Comparison of ENCODE assay signal across 14 cellular contexts in the genomic region with DNA sequence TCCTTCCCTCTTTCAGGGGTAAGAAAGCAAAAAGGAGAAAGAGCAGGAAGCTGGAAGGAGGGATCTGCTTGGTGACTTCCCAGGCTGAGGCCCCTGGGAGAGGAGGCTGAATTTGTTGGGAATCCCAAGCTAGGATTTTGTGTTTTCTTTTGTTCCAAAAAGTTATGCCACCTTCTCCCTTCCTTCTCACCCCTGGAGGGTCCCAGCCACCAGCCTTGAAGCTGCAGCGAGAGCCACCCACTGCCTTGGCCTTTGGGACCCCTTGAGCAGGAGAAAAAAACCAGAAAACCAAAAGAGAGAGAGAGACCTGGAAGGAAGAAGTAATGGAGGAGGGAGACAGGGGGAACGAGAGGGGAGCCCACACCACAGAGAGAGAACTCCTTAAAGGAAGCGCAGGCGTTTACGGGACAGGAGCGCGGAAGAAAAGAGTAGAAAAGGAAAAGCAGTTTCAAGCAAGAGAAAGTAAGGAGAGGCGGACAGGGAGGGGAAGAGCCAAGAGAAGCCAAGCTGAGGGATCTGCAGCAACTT. TPM values are rescaled to one million over a fixed set of nuclear protein-coding genes. Genes with fewer than 3 reads are reported as not detected.
DNase-seq lines count a peak whose midpoint lies in the region; ATAC-seq lines count a peak whose summit lies in the region.
"Had no signal": no experiment of that assay in that cellular context is flagged by ENCODE, and none has a peak within 500 bp of the region (broad histone marks: within the 10 kb centered on the region; RNA-seq: fewer than 3 reads in every experiment).

No MANE protein-coding gene starts in this region.

- peaks cover 10% of the 10 kb centered on the region for H3K4me1 Mint-ChIP-seq in activated CD4-positive, alpha-beta T cell treated with anti-CD3 and anti-CD28 coated beads, Interleukin-2, amount 10 ng/mL, durations not matched to agents 24 days and 14 days
- peaks cover 34 to 38% (median 35%) of the 10 kb centered on the region in 3 donors for H3K4me1 Mint-ChIP-seq in T-cell

- no peak for DNase-seq in activated CD4-positive, alpha-beta T cell treated with anti-CD3 and anti-CD28 coated beads, Interleukin-2, amount 10 ng/mL, durations not matched to agents 24 days and 14 days
- no peak for DNase-seq in activated CD4-positive, alpha-beta T cell treated with anti-CD3 and anti-CD28 coated beads, Interleukin-2, amount 50 U/mL, for 48 hours
- DNase-seq in T-cell: no peak
- no peak for DNase-seq in trophoblast cell
- no peak for DNase-seq in OCI-M1 (lab: John Stamatoyannopoulos, UW)
- no peak for DNase-seq in KG1 (lab: John Stamatoyannopoulos, UW)
- DNase-seq in A172 (ENCODE audit: low spot score): no peak
- DNase-seq: activated B cell treated with CpG ODN at 0.5 μM for 24 hours; effector CD8-positive, alpha-beta T cell; foreskin fibroblast; NCI-H2171 treated with DMSO at 0.1 percent for 48 hours had no signal

- no peak overlapping the region for H3K4ac ChIP-seq in trophoblast cell (ENCODE audit: low read depth, low read length)

- no CpG with 5 or more reads among the region's 8 CpGs for WGBS in trophoblast cell (ENCODE audit: extremely low coverage, insufficient coverage, insufficient read length)

- no peak overlapping the region for H2AFZ ChIP-seq in trophoblast cell (ENCODE audit: insufficient read depth, low read length, poor library complexity)

- peaks cover 8% of the 10 kb centered on the region for H3K36me3 Mint-ChIP-seq in activated CD4-positive, alpha-beta T cell treated with anti-CD3 and anti-CD28 coated beads, Interleukin-2, amount 10 ng/mL, durations not matched to agents 24 days and 14 days (ENCODE audit: low read depth)
- H3K36me3 Mint-ChIP-seq in T-cell: no peaks in the 10 kb centered on the region

- H3K14ac ChIP-seq in trophoblast cell (ENCODE audit: low read length): no peak overlapping the region

- H3K27me3 ChIP-seq in iPS-15b (ENCODE audit: control insufficient read depth, insufficient read depth, low read length) (peaks cover 95% of the 10 kb centered on the region), trophoblast cell (ENCODE audit: insufficient read depth, low read length) (peaks cover 76% of the 10 kb centered on the region)

- H3K4me3 Mint-ChIP-seq in activated CD4-positive, alpha-beta T cell treated with anti-CD3 and anti-CD28 coated beads, Interleukin-2, amount 10 ng/mL, durations not matched to agents 24 days and 14 days: peak overlapping the region; percentile 8
- H3K4me3 Mint-ChIP-seq in T-cell: peak overlapping the region in 2 of 3 donors; percentile 0 to 77

- H3K9me3 Mint-ChIP-seq in activated CD4-positive, alpha-beta T cell treated with anti-CD3 and anti-CD28 coated beads, Interleukin-2, amount 10 ng/mL, durations not matched to agents 24 days and 14 days: peaks cover 7% of the 10 kb centered on the region
- no peaks in the 10 kb centered on the region for H3K9me3 Mint-ChIP-seq in T-cell
- H3K9me3 Mint-ChIP-seq: activated B cell treated with CpG ODN at 0.5 μM for 24 hours had no signal

- no peak overlapping the region for H4K12ac ChIP-seq in trophoblast cell (ENCODE audit: low read depth, low read length)

- no peak overlapping the region for H2BK120ac ChIP-seq in trophoblast cell (ENCODE audit: insufficient read depth, low read length, poor library complexity)

- peak overlapping the region; percentile 59 for H3K27ac Mint-ChIP-seq in activated CD4-positive, alpha-beta T cell treated with anti-CD3 and anti-CD28 coated beads, Interleukin-2, amount 10 ng/mL, durations not matched to agents 24 days and 14 days
- H3K27ac Mint-ChIP-seq in T-cell: no peak overlapping the region
- H3K27ac Mint-ChIP-seq: activated B cell treated with CpG ODN at 0.5 μM for 24 hours had no signal

- H4K91ac ChIP-seq in trophoblast cell (ENCODE audit: low read depth, low read length): no peak overlapping the region

- no peaks in the 10 kb centered on the region for H3K79me1 ChIP-seq in trophoblast cell (ENCODE audit: low read length)

- H3K9ac ChIP-seq in iPS-15b (ENCODE audit: low read depth, low read length) (no peak overlapping the region), trophoblast cell (ENCODE audit: low read length) (no peak overlapping the region)

- H3K4me3 ChIP-seq in iPS-15b (ENCODE audit: low read depth, low read length) (peak overlapping the region; percentile 39), trophoblast cell (ENCODE audit: low read depth, low read length) (no peak overlapping the region)

- H2BK5ac ChIP-seq in trophoblast cell (ENCODE audit: low read depth, low read length, poor library complexity): no peak overlapping the region

- no peak overlapping the region for H4K8ac ChIP-seq in trophoblast cell (ENCODE audit: low read depth, low read length)

- H3K18ac ChIP-seq in trophoblast cell (ENCODE audit: low read length): no peak overlapping the region

- CTCF ChIA-PET in T-cell (lab: Charles Lee): no interaction called here

- POLR2A ChIA-PET in T-cell (lab: Charles Lee): no interaction called here

- H3K4me1 ChIP-seq in iPS-15b (ENCODE audit: control insufficient read depth, insufficient read depth, low read length): peaks cover 5% of the 10 kb centered on the region
- peaks cover 3 to 16% of the 10 kb centered on the region in 2 experiments for H3K4me1 ChIP-seq in trophoblast cell (ENCODE audit: control insufficient read depth in 1 of 2, insufficient read depth in 2 of 2, low read length in 2 of 2)

- H3K36me3 ChIP-seq in iPS-15b (ENCODE audit: control insufficient read depth, insufficient read depth, low read length) (no peaks in the 10 kb centered on the region), trophoblast cell (ENCODE audit: control insufficient read depth in 1 of 2, insufficient read depth in 2 of 2, low read length in 2 of 2) (no peaks in the 10 kb centered on the region)
- H3K36me3 ChIP-seq: neutrophil, tibial artery had no signal

- H2AK5ac ChIP-seq in trophoblast cell (ENCODE audit: low read length): no peak overlapping the region

- H3K27ac ChIP-seq in trophoblast cell (ENCODE audit: low read depth, low read length): no peak overlapping the region
- H3K27ac ChIP-seq: neutrophil, tibial artery had no signal

- H3K27me3 Mint-ChIP-seq in activated CD4-positive, alpha-beta T cell treated with anti-CD3 and anti-CD28 coated beads, Interleukin-2, amount 10 ng/mL, durations not matched to agents 24 days and 14 days: peaks cover 61% of the 10 kb centered on the region
- peaks cover 74 to 76% of the 10 kb centered on the region in 2 donors for H3K27me3 Mint-ChIP-seq in T-cell

- H3K79me2 ChIP-seq in trophoblast cell (ENCODE audit: control insufficient read depth, insufficient read depth, low read length, poor library complexity): no peaks in the 10 kb centered on the region

- ATAC-seq in T-cell (replicated peaks in 1 of 4): no peak

- H3K4me2 ChIP-seq in trophoblast cell (ENCODE audit: low read length): peak overlapping the region; percentile 49

- intact Hi-C loops in activated CD4-positive, alpha-beta T cell treated with anti-CD3 and anti-CD28 coated beads, Interleukin-2, amount 10 ng/mL, durations not matched to agents 24 days and 14 days (cut with micrococcal nuclease): loop anchor here (10.0 kb wide), 1 partner anchor 856 kb away; a partner anchor contains a TSS

- no peak overlapping the region for H2BK12ac ChIP-seq in trophoblast cell (ENCODE audit: low read length)

- H3K9me3 ChIP-seq in iPS-15b (ENCODE audit: control insufficient read depth, insufficient read depth, low read length) (no peaks in the 10 kb centered on the region), trophoblast cell (ENCODE audit: insufficient read depth, low read depth, low read length) (peaks cover 8% of the 10 kb centered on the region)
- H3K9me3 ChIP-seq: neutrophil, tibial artery had no signal

- H3K23ac ChIP-seq in trophoblast cell (ENCODE audit: low read length): no peak overlapping the region

RNA-seq across cellular contexts. Expression of a gene that starts 7.1 kb away (rescaled TPM):
- not detected in 2 replicates for total RNA-seq in activated CD4-positive, alpha-beta T cell treated with anti-CD3 and anti-CD28 coated beads, Interleukin-2, amount 10 ng/mL, durations not matched to agents 24 days and 14 days
- not detected for total RNA-seq in T-cell
- polyA plus RNA-seq in trophoblast cell (2013): 0.01 TPM in 1 of 2 replicates, not detected in the other
- not detected in 2 replicates for total RNA-seq in A172 (2014; rRNA removed; shearing (Covaris generic))
- total RNA-seq: activated B cell treated with CpG ODN at 0.5 μM for 24 hours had no signal
